In genomic region chr18:46751882-46752281, GRCh38 we compare ENCODE assay signal across 28 cellular contexts. TPM values are rescaled to one million over a fixed set of nuclear protein-coding genes. Genes with fewer than 3 reads are reported as not detected.
"Had no signal": no experiment of that assay in that cellular context is flagged by ENCODE, and none has a peak within 500 bp of the region (broad histone marks: within the 10 kb centered on the region; RNA-seq: fewer than 3 reads in every experiment).

No MANE protein-coding gene starts in this region.

- H3K9me3 ChIP-seq: colonic mucosa, esophagus squamous epithelium, left lung, ovary, stomach, thyroid gland, vagina had no signal

- H3K36me3 ChIP-seq: colonic mucosa, esophagus squamous epithelium, left lung, neural progenitor cell, ovary, stomach, thyroid gland, vagina had no signal

- H3K4me2 ChIP-seq: neural progenitor cell, smooth muscle cell had no signal

- H3K4me1 ChIP-seq: colonic mucosa, neural progenitor cell had no signal

- ATAC-seq: left cardiac atrium; left lung; naive thymus-derived CD4-positive, alpha-beta T cell; sciatic nerve had no signal

- H3K27me3 ChIP-seq: ovary, thyroid gland, vagina had no signal

- H3K27ac ChIP-seq: colonic mucosa, esophagus squamous epithelium, left lung, neural progenitor cell, ovary, stomach, thyroid gland, vagina had no signal

- H3K4me3 ChIP-seq: colonic mucosa, esophagus squamous epithelium, left lung, neural progenitor cell, ovary, smooth muscle cell, stomach, thyroid gland, vagina had no signal

- DNase-seq: colonic mucosa; effector memory CD4-positive, alpha-beta T cell; erythroblast; esophagus squamous epithelium; left cardiac atrium; left lung; mesendoderm; midbrain; naive thymus-derived CD4-positive, alpha-beta T cell; nucleus accumbens; ovary; retina; stimulated activated CD4-positive, alpha-beta T cell treated with anti-CD3 and anti-CD28 coated beads, Interleukin-12 subunit alpha, Interleukin-12 subunit beta, amount 100 ng/mL, for 4 hours; stimulated activated CD4-positive, alpha-beta T cell treated with anti-CD3 and anti-CD28 coated beads, Interleukin-1b, Interleukin-23, amount 100 ng/mL, for 48 hours; stimulated activated CD4-positive, alpha-beta T cell treated with anti-CD3 and anti-CD28 coated beads, Interleukin-4, amount 100 ng/mL, for 1 hour; stimulated activated CD8-positive, alpha-beta memory T cell treated with anti-CD3 and anti-CD28 coated beads, Interleukin-4, amount 100 ng/mL, for 48 hours; stimulated activated naive CD4-positive, alpha-beta T cell treated with Interleukin-2 at 50 U/mL for 16 hours; stomach; thyroid gland; trophoblast cell had no signal

- H2AFZ ChIP-seq: neural progenitor cell had no signal

- H3K9ac ChIP-seq: neural progenitor cell had no signal

RNA-seq across cellular contexts. Expression of gene ST8SIA5, which starts 5.0 kb away (rescaled TPM):
- total RNA-seq: esophagus squamous epithelium, lower leg skin, lung microvascular endothelial cell, pulmonary artery endothelial cell, ureter, vagina had no signal
- polyA plus RNA-seq: naive thymus-derived CD4-positive, alpha-beta T cell; smooth muscle cell had no signal
